In genomic region chr16:5490499-5490898, GRCh38 we compare ENCODE assay signal across 8 cellular contexts.
DNase-seq lines count a peak whose midpoint lies in the region; ATAC-seq and TF ChIP-seq lines count a peak whose summit lies in the region.

No MANE protein-coding gene starts in this region.

- peak; percentile 91 for TF ChIP-seq RAD21 in SK-N-SH (IDR thresholded peaks at IDR 0.05; ENCODE audit: low read length)

- no peak overlapping the region for H3K4me3 Mint-ChIP-seq in activated T-helper 2 cell treated with anti-CD3 and anti-CD28 coated beads, Interferon-gamma antibody, Interleukin-2, Interleukin-4, amounts not matched to agents 10 μg/mL and 5 μg/mL and 100 μg/mL, durations not matched to agents 14 hours and 24 hours and 36 hours (ENCODE audit: low read depth)

- TF ChIP-seq POLR2A in right lobe of liver (IDR thresholded peaks at IDR 0.05), result no peak

- no peak overlapping the region for H3K9ac ChIP-seq in SK-N-SH
- H3K9ac ChIP-seq in HUES64 (ENCODE audit: low read depth, low read length), result no peak overlapping the region

- H3K36me3 Mint-ChIP-seq in activated T-helper 2 cell treated with anti-CD3 and anti-CD28 coated beads, Interferon-gamma antibody, Interleukin-2, Interleukin-4, amounts not matched to agents 10 μg/mL and 5 μg/mL and 100 μg/mL, durations not matched to agents 14 hours and 24 hours and 36 hours (ENCODE audit: low read depth), result no peaks in the 10 kb centered on the region

- no peaks in the 10 kb centered on the region for H4K20me1 ChIP-seq in SK-N-SH (ENCODE audit: insufficient read depth)

- H3K4me3 ChIP-seq in SK-N-SH (ENCODE audit: low read depth in 2 of 2, low read length in 1 of 2) (peak overlapping the region in 1 of 2 experiments; percentile 41; a peak in 1 of 4 replicates), HUES64 (ENCODE audit: low read length) (peak overlapping the region; percentile 23; the same call in 1 of the 2 replicates), right lobe of liver (no peak overlapping the region)

- H3K9me3 Mint-ChIP-seq in activated T-helper 2 cell treated with anti-CD3 and anti-CD28 coated beads, Interferon-gamma antibody, Interleukin-2, Interleukin-4, amounts not matched to agents 10 μg/mL and 5 μg/mL and 100 μg/mL, durations not matched to agents 14 hours and 24 hours and 36 hours, result no peaks in the 10 kb centered on the region

- 6% methylated on average over 3 of the region's 18 CpGs for WGBS in SK-N-SH (ENCODE audit: low lambda C conversion rate)
- 20% methylated on average over 15 of the region's 18 CpGs for WGBS in HUES64
- 3% methylated on average over 12 of the region's 18 CpGs for WGBS in right lobe of liver (ENCODE audit: insufficient coverage, low coverage, low lambda C conversion rate, missing lambda C conversion rate)

- no peak overlapping the region for H2AFZ ChIP-seq in SK-N-SH (ENCODE audit: low read depth)

- H3K27me3 Mint-ChIP-seq in activated T-helper 2 cell treated with anti-CD3 and anti-CD28 coated beads, Interferon-gamma antibody, Interleukin-2, Interleukin-4, amounts not matched to agents 10 μg/mL and 5 μg/mL and 100 μg/mL, durations not matched to agents 14 hours and 24 hours and 36 hours (ENCODE audit: low read depth), result no peaks in the 10 kb centered on the region

- H3F3A ChIP-seq in SK-N-SH (replicated peaks; ENCODE audit: insufficient read depth), result no peaks in the 10 kb centered on the region

- H3K4me1 ChIP-seq in SK-N-SH (ENCODE audit: control insufficient read depth in 1 of 2, insufficient read depth in 2 of 2, low read depth in 1 of 2, low read length in 1 of 2) (peaks cover 0 to 9% of the 10 kb centered on the region in 2 experiments; a peak in 1 of 4 replicates), HUES64 (ENCODE audit: insufficient read depth, low read length) (no peaks in the 10 kb centered on the region), right lobe of liver (no peaks in the 10 kb centered on the region)

- H3K36me3 ChIP-seq in SK-N-SH (replicated peaks in 1 of 2; ENCODE audit: control insufficient read depth in 1 of 2, insufficient read depth in 2 of 2, low read length in 1 of 2) (no peaks in the 10 kb centered on the region), HUES64 (ENCODE audit: insufficient read depth, low read length) (no peaks in the 10 kb centered on the region), right lobe of liver (no peaks in the 10 kb centered on the region)

- no peaks in the 10 kb centered on the region for H3K4me1 Mint-ChIP-seq in activated T-helper 2 cell treated with anti-CD3 and anti-CD28 coated beads, Interferon-gamma antibody, Interleukin-2, Interleukin-4, amounts not matched to agents 10 μg/mL and 5 μg/mL and 100 μg/mL, durations not matched to agents 14 hours and 24 hours and 36 hours (ENCODE audit: low read depth)

- DNase-seq in SK-N-SH, result peak; percentile 70
- peak; percentile 9 for DNase-seq in activated T-helper 2 cell treated with anti-CD3 and anti-CD28 coated beads, Interferon-gamma antibody, Interleukin-2, Interleukin-4, amounts not matched to agents 10 μg/mL and 5 μg/mL and 100 μg/mL, durations not matched to agents 14 hours and 24 hours and 36 hours (ENCODE audit: low spot score)
- no peak for DNase-seq in right lobe of liver
- no peak for DNase-seq in effector CD8-positive, alpha-beta T cell (lab: John Stamatoyannopoulos, UW)

- POLR2A ChIA-PET in SK-N-SH (lab: Yijun Ruan, JAX), result interaction anchor here (1.2 kb wide), 2 partner anchors 78 to 125 kb away, joined by 4 read pairs; no protein-coding TSS in a partner anchor

- ATAC-seq in SK-N-SH treated with all-trans-retinoic acid at 6 μM for 48 hours (no peak), right lobe of liver (peak in 1 of 4 donors; percentile 26), HG03565 (IDR thresholded peaks at IDR 0.05; ENCODE audit: unreplicated experiment) (no peak), GM18867 (IDR thresholded peaks at IDR 0.05; ENCODE audit: unreplicated experiment) (no peak)

- TF ChIP-seq EP300 in SK-N-SH (IDR thresholded peaks at IDR 0.05; ENCODE audit: borderline replicate concordance in 1 of 2, low read depth in 1 of 2, low read length in 1 of 2), result no peak

- H3K27ac ChIP-seq in SK-N-SH (ENCODE audit: low read depth in 2 of 2, low read length in 1 of 2) (no peak overlapping the region), HUES64 (ENCODE audit: low read depth, low read length) (0 out of 2 replicates have a peak overlapping the region, but pooled peaks have one; percentile 30), right lobe of liver (no peak overlapping the region)

- no peak overlapping the region for H3K27ac Mint-ChIP-seq in activated T-helper 2 cell treated with anti-CD3 and anti-CD28 coated beads, Interferon-gamma antibody, Interleukin-2, Interleukin-4, amounts not matched to agents 10 μg/mL and 5 μg/mL and 100 μg/mL, durations not matched to agents 14 hours and 24 hours and 36 hours

- no peaks in the 10 kb centered on the region for H3K9me2 ChIP-seq in SK-N-SH

- TF ChIP-seq CTCF in SK-N-SH (IDR thresholded peaks at IDR 0.05) (peak; percentile 41), right lobe of liver (IDR thresholded peaks at IDR 0.05) (peak; percentile 17 to 48 (median 36))

- no peak overlapping the region for H3K4me2 ChIP-seq in SK-N-SH

- CTCF ChIA-PET in SK-N-SH (lab: Yijun Ruan, JAX), result interaction anchor here (0.6 to 5.6 kb wide), 40 partner anchors 8 to 1154 kb away, joined by 3 to 86 read pairs (median 4); no protein-coding TSS in a partner anchor

- H3K79me2 ChIP-seq in SK-N-SH (ENCODE audit: insufficient read depth), result no peaks in the 10 kb centered on the region

- intact Hi-C loops in activated T-helper 2 cell treated with anti-CD3 and anti-CD28 coated beads, Interferon-gamma antibody, Interleukin-2, Interleukin-4, amounts not matched to agents 10 μg/mL and 5 μg/mL and 100 μg/mL, durations not matched to agents 14 hours and 24 hours and 36 hours (cut with micrococcal nuclease), result no loop called here
- intact Hi-C loops in right lobe of liver (cut with DNase I), result no loop called here

- H3K9me3 ChIP-seq in SK-N-SH (no peaks in the 10 kb centered on the region), HUES64 (ENCODE audit: insufficient read depth, low read depth, low read length) (no peaks in the 10 kb centered on the region), right lobe of liver (no peaks in the 10 kb centered on the region)

- no peaks in the 10 kb centered on the region for H3K27me3 ChIP-seq in SK-N-SH (ENCODE audit: insufficient read depth)
- no peaks in the 10 kb centered on the region for H3K27me3 ChIP-seq in HUES64 (ENCODE audit: insufficient read depth, low read length)
- H3K27me3 ChIP-seq in right lobe of liver, result no peaks in the 10 kb centered on the region

TF ChIP-seq in SK-N-SH, 30 proteins besides CTCF, POLR2A, EP300 and RAD21 (continues in another document):
- TF ChIP-seq, protein P1, sequence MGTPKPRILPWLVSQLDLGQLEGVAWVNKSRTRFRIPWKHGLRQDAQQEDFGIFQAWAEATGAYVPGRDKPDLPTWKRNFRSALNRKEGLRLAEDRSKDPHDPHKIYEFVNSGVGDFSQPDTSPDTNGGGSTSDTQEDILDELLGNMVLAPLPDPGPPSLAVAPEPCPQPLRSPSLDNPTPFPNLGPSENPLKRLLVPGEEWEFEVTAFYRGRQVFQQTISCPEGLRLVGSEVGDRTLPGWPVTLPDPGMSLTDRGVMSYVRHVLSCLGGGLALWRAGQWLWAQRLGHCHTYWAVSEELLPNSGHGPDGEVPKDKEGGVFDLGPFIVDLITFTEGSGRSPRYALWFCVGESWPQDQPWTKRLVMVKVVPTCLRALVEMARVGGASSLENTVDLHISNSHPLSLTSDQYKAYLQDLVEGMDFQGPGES (IDR thresholded peaks at IDR 0.05; ENCODE audit: low read depth, low read length), result no peak
- TF ChIP-seq RXRA (IDR thresholded peaks at IDR 0.05; ENCODE audit: borderline replicate concordance, low read depth) (no peak), MXI1 (IDR thresholded peaks at IDR 0.05; ENCODE audit: low read depth, low read length) (peak; percentile 57; the same call in 1 of the 2 replicates), RCOR1 (IDR thresholded peaks at IDR 0.05; ENCODE audit: low read length) (no peak)
- TF ChIP-seq, protein P2, sequence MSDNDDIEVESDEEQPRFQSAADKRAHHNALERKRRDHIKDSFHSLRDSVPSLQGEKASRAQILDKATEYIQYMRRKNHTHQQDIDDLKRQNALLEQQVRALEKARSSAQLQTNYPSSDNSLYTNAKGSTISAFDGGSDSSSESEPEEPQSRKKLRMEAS (IDR thresholded peaks at IDR 0.05; ENCODE audit: low read depth), result no peak

TF ChIP-seq in SK-N-SH treated with all-trans-retinoic acid at 6 μM for 48 hours, 23 proteins besides CTCF, POLR2A, EP300 and RAD21:
- TF ChIP-seq RARB (CRISPR knock-in tag; IDR thresholded peaks at IDR 0.05) (no peak), POU6F1 (CRISPR knock-in tag; IDR thresholded peaks at IDR 0.05; ENCODE audit: borderline replicate concordance, low read depth) (no peak), ESRRG (CRISPR knock-in tag; IDR thresholded peaks at IDR 0.05) (no peak), ISL1 (CRISPR knock-in tag; IDR thresholded peaks at IDR 0.05) (no peak), ZNF70 (CRISPR knock-in tag; IDR thresholded peaks at IDR 0.05) (no peak), BACH2 (CRISPR knock-in tag; IDR thresholded peaks at IDR 0.05; ENCODE audit: borderline replicate concordance) (no peak), ZNF8 (CRISPR knock-in tag; IDR thresholded peaks at IDR 0.05) (no peak)
- TF ChIP-seq, protein P3, sequence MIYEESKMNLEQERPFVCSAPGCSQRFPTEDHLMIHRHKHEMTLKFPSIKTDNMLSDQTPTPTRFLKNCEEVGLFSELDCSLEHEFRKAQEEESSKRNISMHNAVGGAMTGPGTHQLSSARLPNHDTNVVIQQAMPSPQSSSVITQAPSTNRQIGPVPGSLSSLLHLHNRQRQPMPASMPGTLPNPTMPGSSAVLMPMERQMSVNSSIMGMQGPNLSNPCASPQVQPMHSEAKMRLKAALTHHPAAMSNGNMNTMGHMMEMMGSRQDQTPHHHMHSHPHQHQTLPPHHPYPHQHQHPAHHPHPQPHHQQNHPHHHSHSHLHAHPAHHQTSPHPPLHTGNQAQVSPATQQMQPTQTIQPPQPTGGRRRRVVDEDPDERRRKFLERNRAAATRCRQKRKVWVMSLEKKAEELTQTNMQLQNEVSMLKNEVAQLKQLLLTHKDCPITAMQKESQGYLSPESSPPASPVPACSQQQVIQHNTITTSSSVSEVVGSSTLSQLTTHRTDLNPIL (CRISPR knock-in tag; IDR thresholded peaks at IDR 0.05; ENCODE audit: low read depth), result no peak
TF ChIP-seq in SK-N-SH treated with all-trans-retinoic acid at 6 μM for 48 hours: peak in this region for 0.

Comparison
In these comparisons a context has a peak if more than half of its experiments do, and no peak if none do; other contexts are left out.
1. DNase-seq: peak in SK-N-SH (single experiment) and activated T-helper 2 cell treated with anti-CD3 and anti-CD28 coated beads, Interferon-gamma antibody, Interleukin-2, Interleukin-4, amounts not matched to agents 10 μg/mL and 5 μg/mL and 100 μg/mL, durations not matched to agents 14 hours and 24 hours and 36 hours (single experiment); none in right lobe of liver (0 of 3) and effector CD8-positive, alpha-beta T cell (single experiment).